Comparison of ENCODE assay signal across 7 cellular contexts in the genomic region with DNA sequence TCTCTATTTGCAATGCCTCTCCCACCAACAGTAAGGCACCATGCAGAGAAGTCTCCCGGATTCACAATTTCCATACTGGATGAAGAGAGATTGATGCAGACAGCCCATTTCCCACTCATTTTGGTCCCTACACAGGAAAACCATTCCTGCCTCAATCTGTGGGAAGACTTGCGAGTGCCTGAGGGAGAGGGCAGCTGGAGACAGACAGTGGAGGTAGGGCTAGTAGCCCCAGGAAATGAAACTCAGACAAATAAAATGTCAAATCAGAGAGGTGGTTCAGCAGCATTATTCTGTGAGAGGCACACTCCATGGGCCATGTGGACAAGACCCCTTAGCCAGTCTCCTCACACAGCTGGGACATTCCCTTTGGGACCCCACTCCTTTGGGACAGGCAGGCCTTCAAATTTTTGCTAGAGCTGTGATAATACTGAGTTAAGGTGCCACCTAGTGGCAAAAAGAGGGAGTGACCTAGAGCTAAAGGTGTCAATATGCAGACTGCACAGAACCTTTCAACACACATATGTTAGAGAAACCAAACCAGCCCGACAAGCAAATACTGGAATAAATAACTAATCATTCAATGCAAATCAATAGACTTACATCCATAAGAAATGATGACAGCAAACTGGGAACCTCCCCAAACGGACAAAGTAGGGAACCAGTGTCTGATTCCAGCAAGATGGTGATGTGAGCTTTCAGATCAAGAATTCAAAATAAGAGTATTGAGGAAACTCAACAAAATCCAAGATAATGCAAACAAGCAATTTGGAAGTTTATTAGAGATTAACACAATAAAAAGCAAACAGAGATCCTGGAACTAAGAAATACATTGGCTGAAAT.
DNase-seq lines count a peak whose midpoint lies in the region; ATAC-seq, FAIRE-seq and TF ChIP-seq lines count a peak whose summit lies in the region.

No MANE protein-coding gene starts in this region.

- ATAC-seq in GM18502 (IDR thresholded peaks at IDR 0.05; ENCODE audit: poor library complexity, unreplicated experiment): peak; percentile 93
- ATAC-seq in HG02884 (IDR thresholded peaks at IDR 0.05; ENCODE audit: unreplicated experiment): peak; percentile 88
- no peak for ATAC-seq in T-cell (replicated peaks in 1 of 4)

- no peak overlapping the region for H3K4me3 Mint-ChIP-seq in T-cell

- H3K79me2 ChIP-seq in OCI-LY3 (ENCODE audit: low read length) (no peaks in the 10 kb centered on the region), fibroblast of lung (ENCODE audit: control insufficient read depth, insufficient read depth, low read length) (no peaks in the 10 kb centered on the region)

- no peak overlapping the region for H3K9ac ChIP-seq in OCI-LY3 (ENCODE audit: low read length)
- no peak overlapping the region for H3K9ac ChIP-seq in fibroblast of lung (ENCODE audit: insufficient read depth, low read length)

- no peaks in the 10 kb centered on the region for H3K27me3 Mint-ChIP-seq in T-cell

- no peak overlapping the region for H3K27ac Mint-ChIP-seq in T-cell

- H3K4me3 ChIP-seq in OCI-LY3 (ENCODE audit: low read length): no peak overlapping the region
- H3K4me3 ChIP-seq in fibroblast of lung (replicated peaks in 1 of 4; ENCODE audit: control extremely low read depth in 1 of 4, insufficient read depth in 1 of 4, low read depth in 3 of 4, low read length in 4 of 4): no peak overlapping the region

- H3K9me3 ChIP-seq in OCI-LY3 (ENCODE audit: insufficient read depth, low read length): peaks cover 15% of the 10 kb centered on the region
- H3K9me3 ChIP-seq in fibroblast of lung (ENCODE audit: control insufficient read depth, insufficient read depth, low read depth, low read length): no peaks in the 10 kb centered on the region

- no peaks in the 10 kb centered on the region for H3K36me3 Mint-ChIP-seq in T-cell

- FAIRE-seq in D721Med (lab: Jason Lieb, UNC): no peak

- no peaks in the 10 kb centered on the region for H3K4me1 Mint-ChIP-seq in T-cell

- H3K4me2 ChIP-seq in OCI-LY3 (ENCODE audit: low read length) (no peak overlapping the region), fibroblast of lung (ENCODE audit: extremely low read depth, insufficient read depth, low read length) (no peak overlapping the region)

- POLR2A ChIA-PET in T-cell (lab: Charles Lee): no interaction called here

- H2AFZ ChIP-seq in OCI-LY3 (ENCODE audit: low read depth, low read length): no peak overlapping the region
- no peak overlapping the region for H2AFZ ChIP-seq in fibroblast of lung (ENCODE audit: low read length)

- TF ChIP-seq CTCF in D721Med (IDR thresholded peaks at IDR 0.05; ENCODE audit: insufficient read depth, missing control alignments) (peak; percentile 60), OCI-LY3 (IDR thresholded peaks at IDR 0.05; ENCODE audit: low read depth, low read length) (peak; percentile 80), fibroblast of lung (conservative IDR thresholded peaks at IDR 0.05 in 1 of 2, IDR thresholded peaks at IDR 0.05 in 1 of 2; ENCODE audit: low read depth in 1 of 2, low read length in 2 of 2) (peak; percentile 37 to 61)

- H3K36me3 ChIP-seq in OCI-LY3 (replicated peaks; ENCODE audit: low read depth, low read length) (peaks cover 5% of the 10 kb centered on the region), fibroblast of lung (ENCODE audit: control insufficient read depth, insufficient read depth, low read length) (no peaks in the 10 kb centered on the region)

- H3K27me3 ChIP-seq in OCI-LY3 (ENCODE audit: low read depth, low read length): no peaks in the 10 kb centered on the region
- H3K27me3 ChIP-seq in fibroblast of lung (ENCODE audit: control insufficient read depth, insufficient read depth, low read length): no peaks in the 10 kb centered on the region

- DNase-seq in D721Med (ENCODE audit: insufficient read length, low spot score) (no peak), fibroblast of lung (ENCODE audit: low read depth in 2 of 2) (peak; percentile 27 to 39), T-cell (no peak)
- DNase-seq in stimulated activated CD8-positive, alpha-beta memory T cell treated with anti-CD3 and anti-CD28 coated beads, Interleukin-4, amount 100 ng/mL, for 48 hours: peak; percentile 35

- H3K9me3 Mint-ChIP-seq in T-cell: peaks cover 10 to 28% (median 14%) of the 10 kb centered on the region in 3 donors

- no peaks in the 10 kb centered on the region for H3K4me1 ChIP-seq in OCI-LY3 (ENCODE audit: low read length)
- H3K4me1 ChIP-seq in fibroblast of lung (ENCODE audit: control insufficient read depth, extremely low read depth, insufficient read depth, low read length): no peaks in the 10 kb centered on the region

- CTCF ChIA-PET in T-cell (lab: Charles Lee): interaction anchor here in 1 of 2 donors (0.6 kb wide), 1 partner anchor 23 kb away, joined by 3 read pairs; no protein-coding TSS in a partner anchor

- H3K27ac ChIP-seq in OCI-LY3 (ENCODE audit: low read length): no peak overlapping the region
- H3K27ac ChIP-seq in fibroblast of lung (ENCODE audit: insufficient read depth, low read length): no peak overlapping the region

- no peaks in the 10 kb centered on the region for H4K20me1 ChIP-seq in OCI-LY3 (ENCODE audit: insufficient read depth, low read length)
- no peaks in the 10 kb centered on the region for H4K20me1 ChIP-seq in fibroblast of lung (ENCODE audit: control insufficient read depth, extremely low read depth, insufficient read depth, low read length)

Comparison
In these comparisons a context has a peak if more than half of its experiments do, and no peak if none do; other contexts are left out.
1. DNase-seq: peak in fibroblast of lung (2 of 2) and stimulated activated CD8-positive, alpha-beta memory T cell treated with anti-CD3 and anti-CD28 coated beads, Interleukin-4, amount 100 ng/mL, for 48 hours (single experiment); none in D721Med (single experiment) and T-cell (0 of 34).
2. ATAC-seq: peak in GM18502 (single experiment) and HG02884 (single experiment); none in T-cell (0 of 4).
3. Peak in every context shown above with its lines, with median percentiles within 50 percentile points of each other: CTCF ChIP-seq.